13 cellular contexts compared by ENCODE assay signal in the genomic region with DNA sequence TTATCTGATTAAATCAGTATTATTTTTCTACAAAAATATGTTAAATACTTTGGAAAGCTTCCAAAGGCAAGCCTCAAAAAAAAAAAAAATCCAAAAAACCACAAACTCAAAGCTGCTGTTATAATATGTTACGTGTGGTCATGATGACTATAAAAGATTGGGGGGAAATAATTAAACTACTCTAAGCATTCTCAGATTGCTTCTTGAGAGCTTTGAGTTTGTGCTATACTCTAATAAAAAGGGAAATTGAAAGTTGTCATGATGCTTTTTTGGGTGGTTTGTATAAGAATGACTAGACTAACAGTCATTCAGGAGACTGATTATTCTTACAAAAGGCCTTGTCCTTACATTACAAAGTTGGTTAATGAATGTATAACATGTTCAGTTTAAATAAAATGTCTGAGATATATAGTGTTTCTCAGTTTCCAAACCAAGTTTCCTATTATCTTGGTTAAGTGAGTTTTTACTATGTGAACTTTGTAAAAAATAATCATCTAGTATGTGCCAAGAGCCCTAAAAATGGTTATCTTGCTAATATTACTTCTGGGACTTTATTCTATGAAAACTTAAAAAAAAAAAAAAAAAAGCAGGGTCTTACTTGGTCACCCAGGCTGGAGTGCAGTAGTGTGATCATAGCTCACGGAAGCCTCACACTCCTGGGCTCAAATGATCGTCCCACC.
DNase-seq lines count a peak whose midpoint lies in the region; ATAC-seq and TF ChIP-seq lines count a peak whose summit lies in the region.
"Had no signal": no experiment of that assay in that cellular context is flagged by ENCODE, and none has a peak within 500 bp of the region (broad histone marks: within the 10 kb centered on the region; RNA-seq: fewer than 3 reads in every experiment).

No MANE protein-coding gene starts in this region.

- H3K4me1 ChIP-seq in skeletal muscle satellite cell (ENCODE audit: control insufficient read depth, insufficient read depth, low read length), result peaks cover 60% of the 10 kb centered on the region
- peaks cover 20% of the 10 kb centered on the region for H3K4me1 ChIP-seq in suprapubic skin
- peaks cover 0 to 28% (median 11%) of the 10 kb centered on the region in 4 donors for H3K4me1 ChIP-seq in esophagus muscularis mucosa

- WGBS in suprapubic skin, result 81% methylated on average over 3 of the region's 3 CpGs
- 96% methylated on average over 3 of the region's 3 CpGs for WGBS in esophagus muscularis mucosa

- no peaks in the 10 kb centered on the region for H3K36me3 ChIP-seq in skeletal muscle satellite cell (ENCODE audit: insufficient read depth, low read length)
- H3K36me3 ChIP-seq in suprapubic skin, result no peaks in the 10 kb centered on the region
- H3K36me3 ChIP-seq in esophagus muscularis mucosa, result no peaks in the 10 kb centered on the region

- intact Hi-C loops in activated CD8-positive, alpha-beta T cell treated with anti-CD3 and anti-CD28 coated beads for 36 hours (cut with micrococcal nuclease), result loop anchor here (10.0 kb wide), 1 partner anchor 148 kb away; the partner anchor contains the start of gene SIPA1L1
- intact Hi-C loops in esophagus muscularis mucosa (cut with DNase I), result no loop called here

- no peaks in the 10 kb centered on the region for H3K27me3 ChIP-seq in skeletal muscle satellite cell (ENCODE audit: control insufficient read depth, insufficient read depth, low read length)
- H3K27me3 ChIP-seq in suprapubic skin, result no peaks in the 10 kb centered on the region
- no peaks in the 10 kb centered on the region for H3K27me3 ChIP-seq in esophagus muscularis mucosa

- TF ChIP-seq POLR2A in suprapubic skin (IDR thresholded peaks at IDR 0.05), result no peak
- TF ChIP-seq POLR2A in esophagus muscularis mucosa (IDR thresholded peaks at IDR 0.05; ENCODE audit: low read depth), result no peak

- ATAC-seq in activated CD8-positive, alpha-beta T cell treated with anti-CD3 and anti-CD28 coated beads for 36 hours, result peak; percentile 66
- no peak for ATAC-seq in activated CD8-positive, alpha-beta T cell treated with anti-CD3 and anti-CD28 coated beads, Interleukin-2, amount 10 ng/mL, durations not matched to agents 7 days and 5 days
- ATAC-seq in GM21529 (IDR thresholded peaks at IDR 0.05; ENCODE audit: unreplicated experiment) (peak; percentile 59), HG03565 (IDR thresholded peaks at IDR 0.05; ENCODE audit: unreplicated experiment) (peak; percentile 47)

- H3K9me3 ChIP-seq in skeletal muscle satellite cell (replicated peaks; ENCODE audit: low read length), result no peaks in the 10 kb centered on the region
- H3K9me3 ChIP-seq in suprapubic skin, result no peaks in the 10 kb centered on the region
- H3K9me3 ChIP-seq in esophagus muscularis mucosa, result no peaks in the 10 kb centered on the region

- POLR2A ChIA-PET in activated CD8-positive, alpha-beta T cell treated with anti-CD3 and anti-CD28 coated beads for 36 hours (lab: Charles Lee), result interaction anchor here (1.0 kb wide), 1 partner anchor 151 kb away, joined by 3 read pairs; no protein-coding TSS in a partner anchor
- POLR2A ChIA-PET in activated CD8-positive, alpha-beta T cell treated with anti-CD3 and anti-CD28 coated beads, Interleukin-2, amount 10 ng/mL, durations not matched to agents 7 days and 5 days (lab: Charles Lee), result interaction anchor here (1.1 kb wide), 1 partner anchor 38 kb away, joined by 3 read pairs; no protein-coding TSS in a partner anchor

- no peaks in the 10 kb centered on the region for H3K27me3 Mint-ChIP-seq in activated CD8-positive, alpha-beta T cell treated with anti-CD3 and anti-CD28 coated beads for 36 hours
- H3K27me3 Mint-ChIP-seq in activated CD8-positive, alpha-beta T cell treated with anti-CD3 and anti-CD28 coated beads, Interleukin-2, amount 10 ng/mL, durations not matched to agents 7 days and 5 days (ENCODE audit: low read depth), result no peaks in the 10 kb centered on the region
- H3K27me3 Mint-ChIP-seq: activated naive CD4-positive, alpha-beta T cell treated with anti-CD3 and anti-CD28 coated beads, Interleukin-2, amount 50 U/mL, for 24 hours had no signal

- H3K36me3 Mint-ChIP-seq in activated CD8-positive, alpha-beta T cell treated with anti-CD3 and anti-CD28 coated beads for 36 hours (ENCODE audit: low read depth), result peaks cover 13% of the 10 kb centered on the region
- peaks cover 16% of the 10 kb centered on the region for H3K36me3 Mint-ChIP-seq in activated CD8-positive, alpha-beta T cell treated with anti-CD3 and anti-CD28 coated beads, Interleukin-2, amount 10 ng/mL, durations not matched to agents 7 days and 5 days (ENCODE audit: low read depth)

- H3K4me1 Mint-ChIP-seq in activated CD8-positive, alpha-beta T cell treated with anti-CD3 and anti-CD28 coated beads for 36 hours (ENCODE audit: low read depth), result peaks cover 52% of the 10 kb centered on the region
- H3K4me1 Mint-ChIP-seq in activated CD8-positive, alpha-beta T cell treated with anti-CD3 and anti-CD28 coated beads, Interleukin-2, amount 10 ng/mL, durations not matched to agents 7 days and 5 days (ENCODE audit: low read depth), result peaks cover 27% of the 10 kb centered on the region

- peaks cover 6% of the 10 kb centered on the region for H3K9me3 Mint-ChIP-seq in activated CD8-positive, alpha-beta T cell treated with anti-CD3 and anti-CD28 coated beads for 36 hours
- no peaks in the 10 kb centered on the region for H3K9me3 Mint-ChIP-seq in activated CD8-positive, alpha-beta T cell treated with anti-CD3 and anti-CD28 coated beads, Interleukin-2, amount 10 ng/mL, durations not matched to agents 7 days and 5 days (ENCODE audit: insufficient read depth)
- H3K9me3 Mint-ChIP-seq: activated naive CD4-positive, alpha-beta T cell treated with anti-CD3 and anti-CD28 coated beads, Interleukin-2, amount 50 U/mL, for 24 hours had no signal

- H3K9ac ChIP-seq in skeletal muscle satellite cell (ENCODE audit: low read depth, low read length), result peak overlapping the region; percentile 12

- H3K4me3 ChIP-seq in skeletal muscle satellite cell (ENCODE audit: low read length), result no peak overlapping the region
- H3K4me3 ChIP-seq in suprapubic skin, result no peak overlapping the region
- H3K4me3 ChIP-seq in esophagus muscularis mucosa, result no peak overlapping the region
- H3K4me3 ChIP-seq: skin epidermis had no signal

- TF ChIP-seq EP300 in suprapubic skin (IDR thresholded peaks at IDR 0.05) (no peak), esophagus muscularis mucosa (IDR thresholded peaks at IDR 0.05) (no peak)

- peak overlapping the region; percentile 20 for H3K27ac Mint-ChIP-seq in activated CD8-positive, alpha-beta T cell treated with anti-CD3 and anti-CD28 coated beads for 36 hours
- H3K27ac Mint-ChIP-seq in activated CD8-positive, alpha-beta T cell treated with anti-CD3 and anti-CD28 coated beads, Interleukin-2, amount 10 ng/mL, durations not matched to agents 7 days and 5 days, result no peak overlapping the region
- H3K27ac Mint-ChIP-seq: activated naive CD4-positive, alpha-beta T cell treated with anti-CD3 and anti-CD28 coated beads, Interleukin-2, amount 50 U/mL, for 24 hours had no signal

- CTCF ChIA-PET in activated CD8-positive, alpha-beta T cell treated with anti-CD3 and anti-CD28 coated beads for 36 hours (lab: Charles Lee), result interaction anchor here (0.8 kb wide), 1 partner anchor 66 kb away, joined by 3 read pairs; no protein-coding TSS in a partner anchor
- CTCF ChIA-PET in activated CD8-positive, alpha-beta T cell treated with anti-CD3 and anti-CD28 coated beads, Interleukin-2, amount 10 ng/mL, durations not matched to agents 7 days and 5 days (lab: Charles Lee), result interaction anchor here (1.0 kb wide), 1 partner anchor 151 kb away, joined by 3 read pairs; no protein-coding TSS in a partner anchor

- TF ChIP-seq CTCF in activated CD8-positive, alpha-beta T cell treated with anti-CD3 and anti-CD28 coated beads for 36 hours (IDR thresholded peaks at IDR 0.05), result no peak
- TF ChIP-seq CTCF in suprapubic skin (IDR thresholded peaks at IDR 0.05) (no peak), esophagus muscularis mucosa (IDR thresholded peaks at IDR 0.05) (no peak)

- DNase-seq in activated CD8-positive, alpha-beta T cell treated with anti-CD3 and anti-CD28 coated beads for 36 hours, result no peak
- no peak for DNase-seq in activated CD8-positive, alpha-beta T cell treated with anti-CD3 and anti-CD28 coated beads, Interleukin-2, amount 10 ng/mL, durations not matched to agents 7 days and 5 days
- DNase-seq in suprapubic skin (ENCODE audit: low spot score in 2 of 2) (no peak), NCI-H774 (lab: John Stamatoyannopoulos, UW) (no peak), esophagus muscularis mucosa (ENCODE audit: extremely low spot score) (no peak)
- DNase-seq: GOT3, NCI-H1694 treated with DMSO at 0.1 percent for 48 hours, RPMI8226 had no signal

- H3K27ac ChIP-seq in suprapubic skin (no peak overlapping the region), esophagus muscularis mucosa (replicated peaks in 1 of 4) (no peak overlapping the region)
- H3K27ac ChIP-seq: skin epidermis had no signal

- no peak overlapping the region for H3K4me3 Mint-ChIP-seq in activated CD8-positive, alpha-beta T cell treated with anti-CD3 and anti-CD28 coated beads for 36 hours
- H3K4me3 Mint-ChIP-seq in activated CD8-positive, alpha-beta T cell treated with anti-CD3 and anti-CD28 coated beads, Interleukin-2, amount 10 ng/mL, durations not matched to agents 7 days and 5 days, result no peak overlapping the region
- H3K4me3 Mint-ChIP-seq: activated naive CD4-positive, alpha-beta T cell treated with anti-CD3 and anti-CD28 coated beads, Interleukin-2, amount 50 U/mL, for 24 hours had no signal

- H3K4me2 ChIP-seq in skeletal muscle satellite cell (ENCODE audit: low read length), result peak overlapping the region; percentile 11
